1 cellular context compared by ENCODE assay signal in genomic region chr1:235619149-235619548, GRCh38.
TF ChIP-seq lines count a peak whose summit lies in the region.

No MANE protein-coding gene starts in this region.

TF ChIP-seq in IMR-90, 13 proteins besides CTCF, POLR2A, EP300 and RAD21:
- TF ChIP-seq CEBPB (IDR thresholded peaks at IDR 0.05; ENCODE audit: low read depth, low read length) = peak; percentile 76
